8 cellular contexts compared by ENCODE assay signal in genomic region chr3:177197041-177197933, GRCh38. TPM values are rescaled to one million over a fixed set of nuclear protein-coding genes. Genes with fewer than 3 reads are reported as not detected.
DNase-seq lines count a peak whose midpoint lies in the region; ATAC-seq and TF ChIP-seq lines count a peak whose summit lies in the region.

TBL1XR1 (minus strand) TSS chr3:177197482; CDS start chr3:177064977, 132,505 bp downstream.

- no peaks in the 10 kb centered on the region for H3K9me3 Mint-ChIP-seq in CD8-positive, alpha-beta T cell

- peak within 1 kb of the TSS; percentile 93 for H3K4me3 ChIP-seq in CD8-positive, alpha-beta T cell (ENCODE audit: low read depth, low read length)
- peak within 1 kb of the TSS; percentile 97 for H3K4me3 ChIP-seq in effector memory CD4-positive, alpha-beta T cell (ENCODE audit: insufficient read depth, low read depth, low read length, poor library complexity, severe bottlenecking)

- TF ChIP-seq CTCF in CD8-positive, alpha-beta T cell (IDR thresholded peaks at IDR 0.05), result no peak

- no peaks in the 10 kb centered on the region for H3K27me3 ChIP-seq in CD8-positive, alpha-beta T cell (ENCODE audit: insufficient read depth, low read length)
- H3K27me3 ChIP-seq in effector memory CD4-positive, alpha-beta T cell (replicated peaks; ENCODE audit: control insufficient read depth, insufficient read depth, low read length, poor library complexity, severe bottlenecking), result no peaks in the 10 kb centered on the region

- POLR2A ChIA-PET in CD8-positive, alpha-beta T cell (lab: Charles Lee), result interaction anchor here (0.5 to 7.0 kb wide), 16 partner anchors 31 to 1188 kb away, joined by 3 to 199 read pairs (median 3); no protein-coding TSS in a partner anchor

- CTCF ChIA-PET in CD8-positive, alpha-beta T cell (lab: Charles Lee), result interaction anchor here (1.0 to 7.3 kb wide), 4 partner anchors 52 to 619 kb away, joined by 3 to 65 read pairs (median 12); no protein-coding TSS in a partner anchor

- H3K4me1 Mint-ChIP-seq in CD8-positive, alpha-beta T cell (ENCODE audit: low read depth), result peaks cover 65% of the 10 kb centered on the region

- no peaks in the 10 kb centered on the region for H3K9me3 ChIP-seq in CD8-positive, alpha-beta T cell (ENCODE audit: low read length)
- no peaks in the 10 kb centered on the region for H3K9me3 ChIP-seq in effector memory CD4-positive, alpha-beta T cell (ENCODE audit: control insufficient read depth, low read length)

- peaks cover 56% of the 10 kb centered on the region for H3K4me1 ChIP-seq in CD8-positive, alpha-beta T cell (ENCODE audit: insufficient read depth, low read length)
- H3K4me1 ChIP-seq in effector memory CD4-positive, alpha-beta T cell (ENCODE audit: control insufficient read depth, insufficient read depth, low read length, poor library complexity, severe bottlenecking), result peaks cover 25% of the 10 kb centered on the region

- H3K27ac ChIP-seq in CD8-positive, alpha-beta T cell (ENCODE audit: low read depth, low read length), result peak within 1 kb of the TSS; percentile 81
- peak within 1 kb of the TSS; percentile 99 for H3K27ac ChIP-seq in effector memory CD4-positive, alpha-beta T cell (ENCODE audit: insufficient read depth, low read length, poor library complexity, severe bottlenecking)

- intact Hi-C loops in CD8-positive, alpha-beta T cell (cut with DNase I, micrococcal nuclease), result loop anchor here (1.0 to 10.0 kb wide), 13 partner anchors 45 to 1188 kb away; no protein-coding TSS in a partner anchor

- no peaks in the 10 kb centered on the region for H3K36me3 ChIP-seq in CD8-positive, alpha-beta T cell (ENCODE audit: insufficient read depth, low read length)
- H3K36me3 ChIP-seq in effector memory CD4-positive, alpha-beta T cell (ENCODE audit: control insufficient read depth, insufficient read depth, low read length), result no peaks in the 10 kb centered on the region

- H3K27ac Mint-ChIP-seq in CD8-positive, alpha-beta T cell, result peak within 1 kb of the TSS; percentile 99

- peak; percentile 48 for ATAC-seq in CD8-positive, alpha-beta T cell
- ATAC-seq in GM19468 (IDR thresholded peaks at IDR 0.05; ENCODE audit: extremely low read depth, unreplicated experiment), result peak; percentile 45

- peak; percentile 78 to 93 (median 84) for DNase-seq in CD8-positive, alpha-beta T cell
- DNase-seq in HT-29 (ENCODE audit: low spot score) (peak; percentile 92), medulla oblongata (ENCODE audit: extremely low spot score) (peak; percentile 95)
- DNase-seq in NK-92 treated with Interleukin-12 subunit alpha and Interleukin-12 subunit beta, amount 100 ng/mL, for 24 hours (lab: John Stamatoyannopoulos, UW), result peak; percentile 89
- DNase-seq in activated CD8-positive, alpha-beta memory T cell treated with anti-CD3 and anti-CD28 coated beads for 4 hours (ENCODE audit: low read depth in 2 of 2), result peak; percentile 67 to 77
- peak; percentile 80 to 82 (median 81) for DNase-seq in effector memory CD4-positive, alpha-beta T cell
- peak; percentile 51 to 70 (median 61) for DNase-seq in stimulated activated CD4-positive, alpha-beta T cell treated with anti-CD3 and anti-CD28 coated beads, TNF-alpha, amount 100 ng/mL, for 48 hours (ENCODE audit: low read depth in 3 of 3)

- H3K27me3 Mint-ChIP-seq in CD8-positive, alpha-beta T cell (ENCODE audit: low read depth), result no peaks in the 10 kb centered on the region

- peaks cover 24% of the 10 kb centered on the region for H3K36me3 Mint-ChIP-seq in CD8-positive, alpha-beta T cell

- peak within 1 kb of the TSS; percentile 99 for H3K4me3 Mint-ChIP-seq in CD8-positive, alpha-beta T cell

RNA-seq across cellular contexts. Expression of gene TBL1XR1, which starts in this region (rescaled TPM):
- total RNA-seq in CD8-positive, alpha-beta T cell, result 10 to 100 TPM; 64.8 to 68.4 TPM
- 107 and 119 TPM in 2 replicates for total RNA-seq in HT-29 (2014; rRNA removed; shearing (Covaris generic))

Comparison
In these comparisons a context has a peak if more than half of its experiments do, and no peak if none do; other contexts are left out.
1. Peak in every context shown above with its lines: DNase-seq, ATAC-seq, H3K4me3 ChIP-seq and H3K27ac ChIP-seq.